Comparison of ENCODE assay signal across 21 cellular contexts in genomic region chr17:29686998-29687397, GRCh38.
A peak's percentile ranks its signal among the peaks of the same experiment; 100 is the strongest.
DNase-seq lines count a peak whose midpoint lies in the region; ATAC-seq and TF ChIP-seq lines count a peak whose summit lies in the region.
"Had no signal": no experiment of that assay in that cellular context is flagged by ENCODE, and none has a peak within 500 bp of the region (broad histone marks: within the 10 kb centered on the region; RNA-seq: fewer than 3 reads in every experiment).

No MANE protein-coding gene starts in this region.

- no peaks in the 10 kb centered on the region for H3K9me3 ChIP-seq in heart left ventricle
- H3K9me3 ChIP-seq in aorta (ENCODE audit: control insufficient read depth, low read length), result no peaks in the 10 kb centered on the region
- H3K9me3 ChIP-seq: suprapubic skin had no signal

- no peak for TF ChIP-seq CTCF in heart left ventricle (IDR thresholded peaks at IDR 0.05)
- no peak for TF ChIP-seq CTCF in type B pancreatic cell (conservative IDR thresholded peaks at IDR 0.05)

- peaks cover 2 to 12% of the 10 kb centered on the region in 2 donors for H3K36me3 Mint-ChIP-seq in activated T-cell treated with anti-CD3 and anti-CD28 coated beads, Interleukin-2, amount 50 U/mL, for 72 hours (ENCODE audit: insufficient read depth in 2 of 2)
- H3K36me3 Mint-ChIP-seq in activated T-cell treated with anti-CD3 and anti-CD28 coated beads, Interleukin-2, amount 50 U/mL, for 4 hours (ENCODE audit: insufficient read depth), result peaks cover 8% of the 10 kb centered on the region
- H3K36me3 Mint-ChIP-seq in type B pancreatic cell, result peaks cover 8% of the 10 kb centered on the region

- H3K36me3 ChIP-seq in heart left ventricle (peaks cover 0 to 38% (median 7%) of the 10 kb centered on the region in 9 donors), aorta (ENCODE audit: control insufficient read depth in 1 of 2, insufficient read depth in 2 of 2, low read length in 1 of 2) (no peaks in the 10 kb centered on the region)

- intact Hi-C loops in heart left ventricle (cut with DNase I) (loop anchor here in 6 of 10 donors (5.0 to 10.0 kb wide), 5 partner anchors 35 to 78 kb away; no protein-coding TSS in a partner anchor), aorta (cut with DNase I) (no loop called here)

- H3K4me3 Mint-ChIP-seq in activated T-cell treated with anti-CD3 and anti-CD28 coated beads, Interleukin-2, amount 50 U/mL, for 72 hours, result no peak overlapping the region
- no peak overlapping the region for H3K4me3 Mint-ChIP-seq in activated T-cell treated with anti-CD3 and anti-CD28 coated beads, Interleukin-2, amount 50 U/mL, for 4 hours
- H3K4me3 Mint-ChIP-seq in type B pancreatic cell, result no peak overlapping the region
- H3K4me3 Mint-ChIP-seq: nephron progenitor cell; T-helper 1 cell treated with Interleukin-12 subunit alpha and Interleukin-12 subunit beta and Interleukin-4 antibody, amounts not matched to agents 30 μg/mL and 1 μg/mL, for 36 hours had no signal

- 32 to 49% (median 43%) methylated on average over 2 of the region's 2 CpGs for WGBS in heart left ventricle, 4 donors
- WGBS in aorta, 2 donors, result 8 to 12% methylated on average over 2 of the region's 2 CpGs

- H3K4me3 ChIP-seq in heart left ventricle, result no peak overlapping the region
- H3K4me3 ChIP-seq in aorta (ENCODE audit: low read length in 2 of 2), result no peak overlapping the region
- H3K4me3 ChIP-seq: coronary artery, smooth muscle cell, suprapubic skin had no signal

- peaks cover 33% of the 10 kb centered on the region for H3K4me1 Mint-ChIP-seq in activated T-cell treated with anti-CD3 and anti-CD28 coated beads, Interleukin-2, amount 50 U/mL, for 72 hours (ENCODE audit: low read depth)
- peaks cover 23% of the 10 kb centered on the region for H3K4me1 Mint-ChIP-seq in activated T-cell treated with anti-CD3 and anti-CD28 coated beads, Interleukin-2, amount 50 U/mL, for 4 hours (ENCODE audit: low read depth)
- peaks cover 9% of the 10 kb centered on the region for H3K4me1 Mint-ChIP-seq in type B pancreatic cell (ENCODE audit: unreplicated experiment)

- no peaks in the 10 kb centered on the region for H3K27me3 ChIP-seq in heart left ventricle
- no peaks in the 10 kb centered on the region for H3K27me3 ChIP-seq in aorta (ENCODE audit: control insufficient read depth in 1 of 2, insufficient read depth in 2 of 2, low read length in 1 of 2)
- H3K27me3 ChIP-seq: suprapubic skin had no signal

- ATAC-seq in activated T-cell treated with anti-CD3 and anti-CD28 coated beads, Interleukin-2, amount 50 U/mL, for 72 hours (replicated peaks in 1 of 2), result no peak
- no peak for ATAC-seq in activated T-cell treated with anti-CD3 and anti-CD28 coated beads, Interleukin-2, amount 50 U/mL, for 4 hours
- peak in 3 of 4 donors; percentile 45 to 56 (median 54) for ATAC-seq in heart left ventricle
- ATAC-seq in aorta (ENCODE audit: low FRiP score), result peak; percentile 69
- no peak for ATAC-seq in GM18520 (IDR thresholded peaks at IDR 0.05; ENCODE audit: unreplicated experiment)

- H3K27ac Mint-ChIP-seq in activated T-cell treated with anti-CD3 and anti-CD28 coated beads, Interleukin-2, amount 50 U/mL, for 72 hours, result peak overlapping the region; percentile 73
- no peak overlapping the region for H3K27ac Mint-ChIP-seq in type B pancreatic cell
- H3K27ac Mint-ChIP-seq: nephron progenitor cell; progenitor cell of endocrine pancreas; T-helper 1 cell treated with Interleukin-12 subunit alpha and Interleukin-12 subunit beta and Interleukin-4 antibody, amounts not matched to agents 30 μg/mL and 1 μg/mL, for 36 hours had no signal

- H3K9me3 Mint-ChIP-seq in activated T-cell treated with anti-CD3 and anti-CD28 coated beads, Interleukin-2, amount 50 U/mL, for 72 hours, result no peaks in the 10 kb centered on the region
- H3K9me3 Mint-ChIP-seq in activated T-cell treated with anti-CD3 and anti-CD28 coated beads, Interleukin-2, amount 50 U/mL, for 4 hours, result no peaks in the 10 kb centered on the region
- no peaks in the 10 kb centered on the region for H3K9me3 Mint-ChIP-seq in type B pancreatic cell
- H3K9me3 Mint-ChIP-seq: nephron progenitor cell; T-helper 1 cell treated with Interleukin-12 subunit alpha and Interleukin-12 subunit beta and Interleukin-4 antibody, amounts not matched to agents 30 μg/mL and 1 μg/mL, for 36 hours had no signal

- peaks cover 0 to 69% (median 37%) of the 10 kb centered on the region in 12 donors for H3K4me1 ChIP-seq in heart left ventricle
- no peaks in the 10 kb centered on the region for H3K4me1 ChIP-seq in aorta (ENCODE audit: control insufficient read depth in 1 of 2, insufficient read depth in 2 of 2, low read length in 2 of 2)

- DNase-seq in activated T-cell treated with anti-CD3 and anti-CD28 coated beads, Interleukin-2, amount 50 U/mL, for 72 hours, result no peak
- DNase-seq in activated T-cell treated with anti-CD3 and anti-CD28 coated beads, Interleukin-2, amount 50 U/mL, for 4 hours, result no peak
- no peak for DNase-seq in heart left ventricle
- DNase-seq in pons (ENCODE audit: low spot score), result peak; percentile 64
- DNase-seq in aorta, result no peak
- DNase-seq in type B pancreatic cell (ENCODE audit: extremely low spot score, unreplicated experiment), result no peak
- no peak for DNase-seq in NCI-H2081 treated with DMSO at 0.1 percent for 48 hours (lab: John Stamatoyannopoulos, UW)
- DNase-seq: DMS 273 treated with DMSO at 0.1 percent for 48 hours; GOT3; NCI-H1048; NCI-H510A treated with DMSO at 0.1 percent for 48 hours; nephron progenitor cell; SHP77 treated with DMSO at 0.1 percent for 48 hours; stimulated activated CD4-positive, alpha-beta T cell treated with anti-CD3 and anti-CD28 coated beads, Interleukin-4, amount 100 ng/mL, for 1 hour had no signal

- H3K27me3 Mint-ChIP-seq in activated T-cell treated with anti-CD3 and anti-CD28 coated beads, Interleukin-2, amount 50 U/mL, for 72 hours (ENCODE audit: low read depth), result no peaks in the 10 kb centered on the region
- H3K27me3 Mint-ChIP-seq in activated T-cell treated with anti-CD3 and anti-CD28 coated beads, Interleukin-2, amount 50 U/mL, for 4 hours (ENCODE audit: low read depth), result no peaks in the 10 kb centered on the region
- no peaks in the 10 kb centered on the region for H3K27me3 Mint-ChIP-seq in type B pancreatic cell
- H3K27me3 Mint-ChIP-seq: progenitor cell of endocrine pancreas had no signal

- H3K27ac ChIP-seq in heart left ventricle, result peak overlapping the region; percentile 3 to 77 (median 50)
- H3K27ac ChIP-seq in aorta (ENCODE audit: low read depth in 1 of 2, low read length in 2 of 2), result no peak overlapping the region
- H3K27ac ChIP-seq: 22Rv1, suprapubic skin had no signal

- no peak for TF ChIP-seq POLR2A in heart left ventricle (IDR thresholded peaks at IDR 0.05)

Comparison
In these comparisons a context has a peak if more than half of its experiments do, and no peak if none do; other contexts are left out.
1. ATAC-seq: peak in heart left ventricle (3 of 4) and aorta (single experiment); none in activated T-cell treated with anti-CD3 and anti-CD28 coated beads, Interleukin-2, amount 50 U/mL, for 72 hours (0 of 2), activated T-cell treated with anti-CD3 and anti-CD28 coated beads, Interleukin-2, amount 50 U/mL, for 4 hours (0 of 2) and GM18520 (single experiment).
2. H3K27ac ChIP-seq: peak in heart left ventricle (12 of 12); none in aorta (0 of 2).
3. intact Hi-C loops: an anchor here in heart left ventricle (5.0 to 10.0 kb wide); none called in aorta.